8 cellular contexts compared by ENCODE assay signal in genomic region chr4:39527296-39528055, GRCh38. TPM values are rescaled to one million over a fixed set of nuclear protein-coding genes. Genes with fewer than 3 reads are reported as not detected.
DNase-seq lines count a peak whose midpoint lies in the region; ATAC-seq and TF ChIP-seq lines count a peak whose summit lies in the region.

Gene UGDH, minus strand, starts transcription at chr4:39527439. Its CDS starts 5,927 bp downstream, at chr4:39521512.

- H3K4me3 ChIP-seq in osteoblast (ENCODE audit: insufficient read depth, low read length): peak within 1 kb of the TSS; percentile 94
- peak within 1 kb of the TSS; percentile 79 for H3K4me3 ChIP-seq in thoracic aorta

- H4K20me1 ChIP-seq in osteoblast (ENCODE audit: insufficient read depth, low read length): peaks cover 19% of the 10 kb centered on the region

- H3K27me3 ChIP-seq in osteoblast (ENCODE audit: insufficient read depth, low read length): no peaks in the 10 kb centered on the region
- no peaks in the 10 kb centered on the region for H3K27me3 ChIP-seq in thoracic aorta (replicated peaks; ENCODE audit: insufficient read depth)

- peaks cover 56% of the 10 kb centered on the region for H3K79me2 ChIP-seq in osteoblast (ENCODE audit: insufficient read depth, low read length)

- H3K9me3 Mint-ChIP-seq in activated naive CD8-positive, alpha-beta T cell (ENCODE audit: low read depth): peaks cover 15% of the 10 kb centered on the region

- peak within 1 kb of the TSS; percentile 98 for H3K4me3 Mint-ChIP-seq in activated naive CD8-positive, alpha-beta T cell

- H3K4me2 ChIP-seq in osteoblast (ENCODE audit: insufficient read depth, low read length): peak within 1 kb of the TSS; percentile 94

- H3K9me3 ChIP-seq in osteoblast (ENCODE audit: low read depth, low read length) (no peaks in the 10 kb centered on the region), thoracic aorta (no peaks in the 10 kb centered on the region)

- peaks cover 19% of the 10 kb centered on the region for H3K4me1 Mint-ChIP-seq in activated naive CD8-positive, alpha-beta T cell (ENCODE audit: low read depth)

- no peaks in the 10 kb centered on the region for H3K27me3 Mint-ChIP-seq in activated naive CD8-positive, alpha-beta T cell

- H3K27ac ChIP-seq in osteoblast (ENCODE audit: low read depth, low read length) (peak within 1 kb of the TSS; percentile 94), thoracic aorta (peak within 1 kb of the TSS; percentile 91)

- H3K27ac Mint-ChIP-seq in activated naive CD8-positive, alpha-beta T cell: peak within 1 kb of the TSS; percentile 96

- peaks cover 17% of the 10 kb centered on the region for H3K36me3 Mint-ChIP-seq in activated naive CD8-positive, alpha-beta T cell

- peaks cover 32% of the 10 kb centered on the region for H3K4me1 ChIP-seq in osteoblast (ENCODE audit: insufficient read depth, low read length)
- H3K4me1 ChIP-seq in thoracic aorta (ENCODE audit: control insufficient read depth in 1 of 2, low read depth in 2 of 2): peaks cover 5 to 36% of the 10 kb centered on the region in 2 donors

- H2AFZ ChIP-seq in osteoblast (ENCODE audit: low read length): peak within 1 kb of the TSS; percentile 89

- TF ChIP-seq CTCF in osteoblast (IDR thresholded peaks at IDR 0.05; ENCODE audit: extremely low read depth, low read depth, low read length) (no peak), thoracic aorta (IDR thresholded peaks at IDR 0.05) (no peak)

- DNase-seq in NCI-H1105 (lab: John Stamatoyannopoulos, UW): peak; percentile 90
- peak; percentile 97 for DNase-seq in SKM-1 treated with dmso at 0.1 percent for 144 hours (lab: John Stamatoyannopoulos, UW; ENCODE audit: unreplicated experiment)
- peak; percentile 99 for DNase-seq in glomerular visceral epithelial cell (ENCODE audit: extremely low spot score)
- DNase-seq in osteoblast (ENCODE audit: insufficient read length, low spot score, missing footprints): peak; percentile 97
- peak; percentile 89 for DNase-seq in thoracic aorta (ENCODE audit: low spot score)

- TF ChIP-seq POLR2A in GM10847 (IDR thresholded peaks at IDR 0.05; ENCODE audit: extremely low read depth, insufficient read length): peak; percentile 81

- ATAC-seq in HG02623 (IDR thresholded peaks at IDR 0.05; ENCODE audit: unreplicated experiment): peak; percentile 94
- ATAC-seq in thoracic aorta (ENCODE audit: insufficient number of reproducible peaks, low FRiP score, low read depth): peak; percentile 96

- H3K36me3 ChIP-seq in osteoblast (ENCODE audit: insufficient read depth, low read length): peaks cover 21% of the 10 kb centered on the region
- no peaks in the 10 kb centered on the region for H3K36me3 ChIP-seq in thoracic aorta

RNA-seq across cellular contexts. Expression of gene UGDH, which starts in this region (rescaled TPM):
- total RNA-seq in osteoblast: 242 and 277 TPM in 2 replicates
- 100 to 1,000 TPM; 103 to 736 TPM for total RNA-seq in thoracic aorta

Comparison
In these comparisons a context has a peak if more than half of its experiments do, and no peak if none do; other contexts are left out.
1. Peak in every context shown above with its lines: DNase-seq, ATAC-seq, H3K4me3 ChIP-seq and H3K27ac ChIP-seq.